15 cellular contexts compared by ENCODE assay signal in the genomic region with DNA sequence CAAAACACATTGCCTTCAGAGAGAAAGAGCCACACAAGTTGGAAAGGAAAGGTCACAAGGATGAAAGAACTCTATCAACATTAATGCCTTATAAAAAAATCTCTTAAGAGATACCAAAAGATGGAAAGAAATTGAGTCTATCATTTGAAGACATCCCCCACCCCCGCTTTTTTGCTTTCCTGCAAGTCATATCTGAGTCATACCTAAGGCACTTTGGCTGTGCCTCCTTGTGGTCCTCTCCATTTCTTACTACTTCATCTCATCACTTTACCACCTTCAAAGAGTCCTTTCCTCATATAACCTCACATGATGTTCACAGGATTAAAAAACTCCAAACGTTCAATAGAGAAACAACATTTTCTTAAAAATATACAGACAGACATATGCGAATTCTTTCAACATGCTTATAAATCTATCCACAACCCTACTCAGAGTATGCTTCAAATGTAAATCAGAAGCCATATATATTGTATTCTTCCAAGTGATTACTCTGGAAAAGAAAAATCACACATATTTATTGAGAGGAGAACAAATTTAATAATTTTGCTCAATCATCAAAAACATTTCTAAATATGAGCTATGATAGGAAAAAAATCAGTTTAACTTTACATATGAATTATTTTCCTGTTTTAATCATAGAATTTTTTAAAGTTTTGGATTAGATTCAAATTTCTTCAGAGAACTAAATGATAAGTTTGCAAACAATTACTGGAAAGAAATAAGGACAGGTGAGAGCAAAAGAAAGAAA.
A peak's percentile ranks its signal among the peaks of the same experiment; 100 is the strongest.
DNase-seq lines count a peak whose midpoint lies in the region; ATAC-seq and TF ChIP-seq lines count a peak whose summit lies in the region.
"Had no signal": no experiment of that assay in that cellular context is flagged by ENCODE, and none has a peak within 500 bp of the region (broad histone marks: within the 10 kb centered on the region; RNA-seq: fewer than 3 reads in every experiment).

No MANE protein-coding gene starts in this region.

- no peak for TF ChIP-seq CTCF in AG10803 (conservative IDR thresholded peaks at IDR 0.05; ENCODE audit: low read length)

- peaks cover 30% of the 10 kb centered on the region for H3K9me3 Mint-ChIP-seq in T-helper 2 cell treated with Interferon-gamma antibody and Interleukin-4, amounts not matched to agents 5 μg/mL and 100 μg/mL, for 36 hours

- H3K27me3 Mint-ChIP-seq in T-helper 2 cell treated with Interferon-gamma antibody and Interleukin-4, amounts not matched to agents 5 μg/mL and 100 μg/mL, for 36 hours (ENCODE audit: low read depth): no peaks in the 10 kb centered on the region

- H3K9ac ChIP-seq in adipocyte (ENCODE audit: low read length): no peak overlapping the region
- H3K9ac ChIP-seq: parathyroid adenoma had no signal

- H3K4me1 ChIP-seq in adipocyte (ENCODE audit: control insufficient read depth, insufficient read depth, low read length): no peaks in the 10 kb centered on the region
- H3K4me1 ChIP-seq: body of pancreas, parathyroid adenoma had no signal

- H3K9me3 ChIP-seq in adipocyte (ENCODE audit: control insufficient read depth, low read length): peaks cover 6% of the 10 kb centered on the region
- H3K9me3 ChIP-seq: body of pancreas had no signal

- no peaks in the 10 kb centered on the region for H3K27me3 ChIP-seq in adipocyte (replicated peaks; ENCODE audit: control insufficient read depth, insufficient read depth, low read length)
- H3K27me3 ChIP-seq: body of pancreas had no signal

- H3K27ac Mint-ChIP-seq in T-helper 2 cell treated with Interferon-gamma antibody and Interleukin-4, amounts not matched to agents 5 μg/mL and 100 μg/mL, for 36 hours: peak overlapping the region; percentile 89
- H3K27ac Mint-ChIP-seq: CD14-positive monocyte had no signal

- ATAC-seq in GM19467 (IDR thresholded peaks at IDR 0.05; ENCODE audit: unreplicated experiment) (no peak), HG03175 (IDR thresholded peaks at IDR 0.05; ENCODE audit: unreplicated experiment) (no peak)
- ATAC-seq: body of pancreas, left lobe of liver had no signal

- peaks cover 77% of the 10 kb centered on the region for H3K4me1 Mint-ChIP-seq in T-helper 2 cell treated with Interferon-gamma antibody and Interleukin-4, amounts not matched to agents 5 μg/mL and 100 μg/mL, for 36 hours (ENCODE audit: low read depth)
- H3K4me1 Mint-ChIP-seq: CD14-positive monocyte had no signal

- H3K4me3 ChIP-seq in AG10803 (ENCODE audit: low read length) (no peak overlapping the region), adipocyte (ENCODE audit: low read length) (no peak overlapping the region)
- H3K4me3 ChIP-seq: body of pancreas had no signal

- H3K36me3 ChIP-seq in adipocyte (ENCODE audit: control insufficient read depth, insufficient read depth, low read length, severe bottlenecking): no peaks in the 10 kb centered on the region

- no peak overlapping the region for H3K27ac ChIP-seq in caudate nucleus (ENCODE audit: low read depth, low read length)
- H3K27ac ChIP-seq: body of pancreas, parathyroid adenoma had no signal

- H3K4me3 Mint-ChIP-seq in T-helper 2 cell treated with Interferon-gamma antibody and Interleukin-4, amounts not matched to agents 5 μg/mL and 100 μg/mL, for 36 hours: peak overlapping the region; percentile 60
- H3K4me3 Mint-ChIP-seq: CD14-positive monocyte had no signal

- DNase-seq in AG10803 (ENCODE audit: low read depth): peak; percentile 45
- peak; percentile 38 for DNase-seq in T-helper 2 cell treated with Interferon-gamma antibody and Interleukin-4, amounts not matched to agents 5 μg/mL and 100 μg/mL, for 36 hours (ENCODE audit: low spot score)
- peak; percentile 1 for DNase-seq in adipocyte (ENCODE audit: low read depth)
- peak; percentile 15 to 56 (median 40) for DNase-seq in stimulated activated CD4-positive, alpha-beta T cell treated with anti-CD3 and anti-CD28 coated beads, Interleukin-1b, Interleukin-23, amount 100 ng/mL, for 24 hours (ENCODE audit: low read depth in 4 of 4, low spot score in 1 of 4)
- DNase-seq in caudate nucleus (lab: John Stamatoyannopoulos, UW): no peak
- no peak for DNase-seq in COR-L47 (lab: John Stamatoyannopoulos, UW)
- DNase-seq: body of pancreas, erythroblast, NCI-H2081, OCI-M1 had no signal

- H3K36me3 Mint-ChIP-seq in T-helper 2 cell treated with Interferon-gamma antibody and Interleukin-4, amounts not matched to agents 5 μg/mL and 100 μg/mL, for 36 hours (ENCODE audit: low read depth): peaks cover 53% of the 10 kb centered on the region
- H3K36me3 Mint-ChIP-seq: CD14-positive monocyte had no signal

Comparison
In these comparisons a context has a peak if more than half of its experiments do, and no peak if none do; other contexts are left out.
1. DNase-seq: peak in AG10803 (single experiment), T-helper 2 cell treated with Interferon-gamma antibody and Interleukin-4, amounts not matched to agents 5 μg/mL and 100 μg/mL, for 36 hours (single experiment), adipocyte (single experiment) and stimulated activated CD4-positive, alpha-beta T cell treated with anti-CD3 and anti-CD28 coated beads, Interleukin-1b, Interleukin-23, amount 100 ng/mL, for 24 hours (4 of 4); none in caudate nucleus (0 of 61) and COR-L47 (single experiment).